In the genomic region with DNA sequence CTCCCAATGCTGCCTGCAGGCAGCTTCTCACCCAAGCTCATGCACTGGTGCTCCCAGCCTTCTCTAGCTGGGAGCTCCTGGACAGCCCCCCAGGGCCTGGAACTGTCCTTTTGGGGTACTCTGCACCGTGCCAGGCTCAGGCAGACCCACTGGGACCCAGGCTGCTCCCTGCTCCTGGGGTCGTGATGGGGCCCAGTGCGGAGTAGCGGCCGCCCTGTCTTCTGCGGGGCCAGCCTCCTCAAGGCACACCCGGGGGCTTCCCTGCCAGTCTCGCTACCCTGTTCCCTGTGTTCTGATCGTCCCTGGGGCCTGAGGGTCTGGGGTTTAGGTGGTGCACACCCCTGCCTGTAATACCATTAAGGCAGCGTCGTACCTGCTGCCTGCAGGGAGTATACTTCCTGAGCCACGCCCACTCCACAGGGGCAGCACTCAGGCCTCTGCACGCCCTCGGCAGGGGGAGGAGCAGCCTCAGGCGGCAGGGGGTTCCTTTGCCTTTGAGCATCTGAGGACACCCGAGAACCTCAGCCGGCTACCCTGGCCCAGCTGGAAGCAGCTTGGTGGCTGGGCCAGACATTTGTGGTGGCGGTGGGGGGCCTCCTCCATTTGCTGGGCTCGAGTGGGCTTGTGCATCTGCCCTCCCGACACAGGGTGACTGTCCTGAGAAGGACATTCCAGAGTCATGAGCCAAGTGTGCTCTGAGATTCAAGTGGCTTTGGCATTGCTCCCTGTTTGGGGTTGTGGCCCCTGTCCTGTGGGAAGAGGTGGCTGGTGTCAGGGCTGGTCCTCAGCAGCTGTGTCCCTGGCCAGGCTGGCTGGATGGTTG, we compare ENCODE assay signal across 1 cellular context.
TF ChIP-seq lines count a peak whose summit lies in the region.

No MANE protein-coding gene starts in this region.

TF ChIP-seq in K562, 482 proteins besides CTCF, POLR2A, EP300 and RAD21:
- TF ChIP-seq BRF1 (IDR thresholded peaks at IDR 0.05; ENCODE audit: borderline replicate concordance, extremely low read depth, insufficient read length) (no peak), ZNF717 (CRISPR knock-in tag; IDR thresholded peaks at IDR 0.05) (no peak), POLR2G (IDR thresholded peaks at IDR 0.05; ENCODE audit: low read depth, low read length) (0 out of 2 replicates have a peak, but pooled peaks have one; percentile 5), SMARCC2 (IDR thresholded peaks at IDR 0.05; ENCODE audit: low read depth) (no peak), NFRKB (IDR thresholded peaks at IDR 0.05; ENCODE audit: low read depth) (no peak), ETV6 (IDR thresholded peaks at IDR 0.05; ENCODE audit: borderline replicate concordance in 1 of 2, low read depth in 2 of 2, low read length in 1 of 2) (no peak), ETV6 (CRISPR knock-in tag; IDR thresholded peaks at IDR 0.05; ENCODE audit: borderline replicate concordance) (no peak), IRF2 (CRISPR knock-in tag; IDR thresholded peaks at IDR 0.05) (no peak), NFE2 (IDR thresholded peaks at IDR 0.05; ENCODE audit: low read depth) (no peak)
- TF ChIP-seq, protein P1, sequence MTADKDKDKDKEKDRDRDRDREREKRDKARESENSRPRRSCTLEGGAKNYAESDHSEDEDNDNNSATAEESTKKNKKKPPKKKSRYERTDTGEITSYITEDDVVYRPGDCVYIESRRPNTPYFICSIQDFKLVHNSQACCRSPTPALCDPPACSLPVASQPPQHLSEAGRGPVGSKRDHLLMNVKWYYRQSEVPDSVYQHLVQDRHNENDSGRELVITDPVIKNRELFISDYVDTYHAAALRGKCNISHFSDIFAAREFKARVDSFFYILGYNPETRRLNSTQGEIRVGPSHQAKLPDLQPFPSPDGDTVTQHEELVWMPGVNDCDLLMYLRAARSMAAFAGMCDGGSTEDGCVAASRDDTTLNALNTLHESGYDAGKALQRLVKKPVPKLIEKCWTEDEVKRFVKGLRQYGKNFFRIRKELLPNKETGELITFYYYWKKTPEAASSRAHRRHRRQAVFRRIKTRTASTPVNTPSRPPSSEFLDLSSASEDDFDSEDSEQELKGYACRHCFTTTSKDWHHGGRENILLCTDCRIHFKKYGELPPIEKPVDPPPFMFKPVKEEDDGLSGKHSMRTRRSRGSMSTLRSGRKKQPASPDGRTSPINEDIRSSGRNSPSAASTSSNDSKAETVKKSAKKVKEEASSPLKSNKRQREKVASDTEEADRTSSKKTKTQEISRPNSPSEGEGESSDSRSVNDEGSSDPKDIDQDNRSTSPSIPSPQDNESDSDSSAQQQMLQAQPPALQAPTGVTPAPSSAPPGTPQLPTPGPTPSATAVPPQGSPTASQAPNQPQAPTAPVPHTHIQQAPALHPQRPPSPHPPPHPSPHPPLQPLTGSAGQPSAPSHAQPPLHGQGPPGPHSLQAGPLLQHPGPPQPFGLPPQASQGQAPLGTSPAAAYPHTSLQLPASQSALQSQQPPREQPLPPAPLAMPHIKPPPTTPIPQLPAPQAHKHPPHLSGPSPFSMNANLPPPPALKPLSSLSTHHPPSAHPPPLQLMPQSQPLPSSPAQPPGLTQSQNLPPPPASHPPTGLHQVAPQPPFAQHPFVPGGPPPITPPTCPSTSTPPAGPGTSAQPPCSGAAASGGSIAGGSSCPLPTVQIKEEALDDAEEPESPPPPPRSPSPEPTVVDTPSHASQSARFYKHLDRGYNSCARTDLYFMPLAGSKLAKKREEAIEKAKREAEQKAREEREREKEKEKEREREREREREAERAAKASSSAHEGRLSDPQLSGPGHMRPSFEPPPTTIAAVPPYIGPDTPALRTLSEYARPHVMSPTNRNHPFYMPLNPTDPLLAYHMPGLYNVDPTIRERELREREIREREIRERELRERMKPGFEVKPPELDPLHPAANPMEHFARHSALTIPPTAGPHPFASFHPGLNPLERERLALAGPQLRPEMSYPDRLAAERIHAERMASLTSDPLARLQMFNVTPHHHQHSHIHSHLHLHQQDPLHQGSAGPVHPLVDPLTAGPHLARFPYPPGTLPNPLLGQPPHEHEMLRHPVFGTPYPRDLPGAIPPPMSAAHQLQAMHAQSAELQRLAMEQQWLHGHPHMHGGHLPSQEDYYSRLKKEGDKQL (CRISPR knock-in tag; IDR thresholded peaks at IDR 0.05; ENCODE audit: borderline replicate concordance), result no peak
